35 cellular contexts compared by ENCODE assay signal in genomic region chr15:56890038-56890437, GRCh38.
"Had no signal": no experiment of that assay in that cellular context is flagged by ENCODE, and none has a peak within 500 bp of the region (broad histone marks: within the 10 kb centered on the region; RNA-seq: fewer than 3 reads in every experiment).

No MANE protein-coding gene starts in this region.

- H3K9me3 ChIP-seq: MG63 had no signal

- H3K27me3 ChIP-seq: MG63 had no signal

- H3K27ac ChIP-seq: KMS-11 had no signal

- DNase-seq: Karpas-422, Kasumi-1, MG63, MM.1S, MV-4-11, NCI-H1048, NCI-H1092, NCI-H1092 treated with DMSO at 0.1 percent for 48 hours, NCI-H1105, NCI-H1105 treated with DMSO at 0.1 percent for 48 hours, NCI-H1417, NCI-H1417 treated with DMSO at 0.1 percent for 48 hours, NCI-H1436, NCI-H1436 treated with DMSO at 0.1 percent for 48 hours, NCI-H146, NCI-H1694, NCI-H1694 treated with DMSO at 0.1 percent for 48 hours, NCI-H187, NCI-H187 treated with DMSO at 0.1 percent for 48 hours, NCI-H1930, NCI-H2029, NCI-H2029 treated with DMSO at 0.1 percent for 48 hours, NCI-H2081, NCI-H2081 treated with DMSO at 0.1 percent for 48 hours, NCI-H2107, NCI-H2171, NCI-H2171 treated with DMSO at 0.1 percent for 48 hours, NCI-H2227 treated with DMSO at 0.1 percent for 48 hours, NCI-H226, NCI-H345, NCI-H446, NCI-H446 treated with DMSO at 0.1 percent for 48 hours, NCI-H510A, NCI-H510A treated with DMSO at 0.1 percent for 48 hours had no signal

- H3K4me3 ChIP-seq: MG63 had no signal

- H3K4me2 ChIP-seq: KMS-11 had no signal

- H3K9ac ChIP-seq: KMS-11 had no signal

- H3K36me3 ChIP-seq: MG63 had no signal
